ENCODE assay signal across 1 cellular context in genomic region chr18:58221060-58221725, GRCh38.
TF ChIP-seq lines count a peak whose summit lies in the region.

No MANE protein-coding gene starts in this region.

TF ChIP-seq in K562, 482 proteins besides CTCF, POLR2A, EP300 and RAD21 (continued from another document and continues in another):
- 0 out of 6 replicates have a peak, but pooled peaks of 1 of the 3 experiments have one; percentile 30 for TF ChIP-seq ZBTB11 (CRISPR knock-in tag; IDR thresholded peaks at IDR 0.05)
- TF ChIP-seq ZNF717 (CRISPR knock-in tag; IDR thresholded peaks at IDR 0.05), result no peak
- TF ChIP-seq JUND (IDR thresholded peaks at IDR 0.05; ENCODE audit: borderline replicate concordance, low read depth, low read length), result peak; percentile 84
- peak; percentile 89; the same call in 2 of the 3 replicates for TF ChIP-seq JUND (tag; IDR thresholded peaks at IDR 0.05; ENCODE audit: borderline replicate concordance, low read depth, low read length)
- no peak for TF ChIP-seq MYBL2 (IDR thresholded peaks at IDR 0.05; ENCODE audit: low read depth)
- TF ChIP-seq MYBL2 (CRISPR knock-in tag; IDR thresholded peaks at IDR 0.05; ENCODE audit: borderline replicate concordance), result no peak
- no peak for TF ChIP-seq MAZ (CRISPR knock-in tag; conservative IDR thresholded peaks at IDR 0.05 in 1 of 2, IDR thresholded peaks at IDR 0.05 in 1 of 2)
- peak; percentile 82 for TF ChIP-seq CEBPG (CRISPR knock-in tag; IDR thresholded peaks at IDR 0.05)
- peak; percentile 58 to 73; a peak in 3 of 4 replicates for TF ChIP-seq CEBPG (tag; conservative IDR thresholded peaks at IDR 0.05 in 1 of 2, IDR thresholded peaks at IDR 0.05 in 1 of 2)
- no peak for TF ChIP-seq SMARCB1 (IDR thresholded peaks at IDR 0.05; ENCODE audit: insufficient read length, low read depth)
- no peak for TF ChIP-seq ZFPM2 (CRISPR knock-in tag; IDR thresholded peaks at IDR 0.05)
- TF ChIP-seq EHMT2 (IDR thresholded peaks at IDR 0.05), result no peak
- TF ChIP-seq SIN3B (IDR thresholded peaks at IDR 0.05; ENCODE audit: low read depth), result no peak
- no peak for TF ChIP-seq RFX1 (IDR thresholded peaks at IDR 0.05)
- TF ChIP-seq MTA2 (IDR thresholded peaks at IDR 0.05; ENCODE audit: low read depth), result no peak
- no peak for TF ChIP-seq SIN3A (IDR thresholded peaks at IDR 0.05; ENCODE audit: borderline replicate concordance in 2 of 2, control insufficient read depth in 1 of 2, low read depth in 2 of 2, low read length in 2 of 2)
- TF ChIP-seq ZNF57 (CRISPR knock-in tag; IDR thresholded peaks at IDR 0.05), result no peak
- TF ChIP-seq ZNF41 (CRISPR knock-in tag; conservative IDR thresholded peaks at IDR 0.05), result no peak
- no peak for TF ChIP-seq HOXB6 (CRISPR knock-in tag; IDR thresholded peaks at IDR 0.05; ENCODE audit: borderline replicate concordance)
- no peak for TF ChIP-seq DDX20 (tag; IDR thresholded peaks at IDR 0.05; ENCODE audit: low read depth)
- TF ChIP-seq ZNF75A (CRISPR knock-in tag; IDR thresholded peaks at IDR 0.05), result no peak
- TF ChIP-seq SREBF2 (CRISPR knock-in tag; IDR thresholded peaks at IDR 0.05), result no peak
- peak; percentile 11; the same call in 1 of the 2 replicates for TF ChIP-seq MAFF (IDR thresholded peaks at IDR 0.05; ENCODE audit: low read length)
- TF ChIP-seq ZFP1 (CRISPR knock-in tag; IDR thresholded peaks at IDR 0.05), result no peak
- TF ChIP-seq TFE3 (CRISPR knock-in tag; IDR thresholded peaks at IDR 0.05), result no peak
- no peak for TF ChIP-seq ZNF551 (CRISPR knock-in tag; IDR thresholded peaks at IDR 0.05)
- no peak for TF ChIP-seq FOXA1 (IDR thresholded peaks at IDR 0.05; ENCODE audit: borderline replicate concordance)
- no peak for TF ChIP-seq PYGO2 (tag; IDR thresholded peaks at IDR 0.05)
- TF ChIP-seq ZNF740 (CRISPR knock-in tag; IDR thresholded peaks at IDR 0.05), result no peak
- no peak for TF ChIP-seq ZNF740 (tag; IDR thresholded peaks at IDR 0.05)
- TF ChIP-seq ELF4 (CRISPR knock-in tag; IDR thresholded peaks at IDR 0.05), result no peak
- TF ChIP-seq MTA3 (IDR thresholded peaks at IDR 0.05; ENCODE audit: borderline replicate concordance), result peak; percentile 83
- TF ChIP-seq RBM34 (IDR thresholded peaks at IDR 0.05; ENCODE audit: borderline replicate concordance, insufficient read depth, low read length), result no peak
- no peak for TF ChIP-seq ELK1 (CRISPR knock-in tag; IDR thresholded peaks at IDR 0.05)
- TF ChIP-seq PTRF (tag; IDR thresholded peaks at IDR 0.05), result no peak
- TF ChIP-seq PHB (CRISPR knock-in tag; IDR thresholded peaks at IDR 0.05), result no peak
- no peak for TF ChIP-seq ZNF232 (CRISPR knock-in tag; IDR thresholded peaks at IDR 0.05)
- no peak for TF ChIP-seq XRCC3 (IDR thresholded peaks at IDR 0.05)
- TF ChIP-seq ZNF143 (CRISPR knock-in tag; IDR thresholded peaks at IDR 0.05), result no peak
- TF ChIP-seq TSC22D4 (tag; IDR thresholded peaks at IDR 0.05), result no peak
- no peak for TF ChIP-seq PURB (CRISPR knock-in tag; IDR thresholded peaks at IDR 0.05; ENCODE audit: low read depth)
- TF ChIP-seq NFATC3 (IDR thresholded peaks at IDR 0.05), result no peak
- TF ChIP-seq RAD51 (IDR thresholded peaks at IDR 0.05; ENCODE audit: borderline replicate concordance, low read depth), result no peak
- TF ChIP-seq FUS (optimal IDR thresholded peaks at IDR 0.05; ENCODE audit: low read depth, low read length), result no peak
- peak; percentile 84 for TF ChIP-seq POLR2B (IDR thresholded peaks at IDR 0.05; ENCODE audit: low read depth, partially characterized antibody)
- no peak for TF ChIP-seq SIX5 (IDR thresholded peaks at IDR 0.05; ENCODE audit: borderline replicate concordance in 1 of 2, insufficient read depth in 1 of 2, low read depth in 1 of 2, low read length in 2 of 2)
- no peak for TF ChIP-seq ZNF77 (CRISPR knock-in tag; IDR thresholded peaks at IDR 0.05)
- TF ChIP-seq PATZ1 (CRISPR knock-in tag; IDR thresholded peaks at IDR 0.05; ENCODE audit: borderline replicate concordance), result no peak
- TF ChIP-seq C11orf30 (IDR thresholded peaks at IDR 0.05; ENCODE audit: low read depth), result peak; percentile 72; the same call in 1 of the 2 replicates
- peak; percentile 66; the same call in 1 of the 2 replicates for TF ChIP-seq JUN (IDR thresholded peaks at IDR 0.05; ENCODE audit: borderline replicate concordance, low read depth, low read length)
- TF ChIP-seq JUN (CRISPR knock-in tag; IDR thresholded peaks at IDR 0.05; ENCODE audit: borderline replicate concordance), result no peak
- TF ChIP-seq KAT2B (IDR thresholded peaks at IDR 0.05; ENCODE audit: low read depth, low read length), result no peak
- no peak for TF ChIP-seq ZNF263 (CRISPR knock-in tag; IDR thresholded peaks at IDR 0.05; ENCODE audit: borderline replicate concordance)
- peak in 1 of 2 experiments; percentile 64; a peak in 1 of 4 replicates for TF ChIP-seq ZNF318 (IDR thresholded peaks at IDR 0.05; ENCODE audit: borderline replicate concordance in 1 of 2, low read depth in 1 of 2)
- TF ChIP-seq SMARCC2 (IDR thresholded peaks at IDR 0.05; ENCODE audit: low read depth), result no peak
